In the genomic region with DNA sequence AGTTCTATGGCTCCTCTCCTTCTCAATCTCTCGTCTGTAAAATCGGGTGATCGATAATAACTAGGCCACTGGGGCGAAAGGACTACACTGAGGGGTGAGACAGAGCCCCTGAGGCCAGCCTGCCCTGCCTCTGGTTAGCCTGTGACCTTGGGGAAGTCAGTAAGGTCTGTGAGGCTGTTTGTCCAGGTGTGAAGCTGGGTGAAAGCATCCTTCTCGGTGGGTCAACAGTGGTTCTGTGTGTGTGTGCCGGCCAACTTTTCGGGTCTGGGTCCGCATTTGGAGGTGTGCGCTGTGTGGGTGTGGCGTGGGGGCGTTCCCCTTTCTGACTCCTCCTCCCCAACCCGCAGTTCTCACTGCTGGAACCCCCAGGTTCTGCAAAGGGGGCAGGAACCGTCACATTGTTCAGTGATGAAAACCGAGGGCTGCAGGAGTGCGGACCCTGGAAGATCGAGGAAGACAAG, we compare ENCODE assay signal across 9 cellular contexts. TPM values are rescaled to one million over a fixed set of nuclear protein-coding genes. Genes with fewer than 3 reads are reported as not detected.
DNase-seq lines count a peak whose midpoint lies in the region; ATAC-seq and TF ChIP-seq lines count a peak whose summit lies in the region.
"Had no signal": no experiment of that assay in that cellular context is flagged by ENCODE, and none has a peak within 500 bp of the region (broad histone marks: within the 10 kb centered on the region; RNA-seq: fewer than 3 reads in every experiment).

No MANE protein-coding gene starts in this region.

- H3K27me3 Mint-ChIP-seq in CD4-positive, alpha-beta T cell: no peaks in the 10 kb centered on the region

- peak overlapping the region; percentile 92 for H3K4me3 Mint-ChIP-seq in CD4-positive, alpha-beta T cell

- H3K4me3 ChIP-seq in OCI-LY3 (ENCODE audit: low read length) (peak overlapping the region; percentile 98), iPS-20b (ENCODE audit: low read length) (peak overlapping the region; percentile 63)

- TF ChIP-seq CTCF in CD4-positive, alpha-beta T cell (IDR thresholded peaks at IDR 0.05): no peak
- no peak for TF ChIP-seq CTCF in OCI-LY3 (IDR thresholded peaks at IDR 0.05; ENCODE audit: low read depth, low read length)

- H2AFZ ChIP-seq in OCI-LY3 (ENCODE audit: low read depth, low read length): peak overlapping the region; percentile 71; the same call in 1 of the 2 replicates

- no peaks in the 10 kb centered on the region for H3K9me3 Mint-ChIP-seq in CD4-positive, alpha-beta T cell
- H3K9me3 Mint-ChIP-seq in activated naive CD4-positive, alpha-beta T cell treated with anti-CD3 and anti-CD28 coated beads, Interleukin-2, amount 50 U/mL, for 72 hours: no peaks in the 10 kb centered on the region

- POLR2A ChIA-PET in CD4-positive, alpha-beta T cell (lab: Charles Lee): interaction anchor here (0.8 to 7.0 kb wide), 11 partner anchors 8 to 180 kb away, joined by 3 to 185 read pairs (median 5); a partner anchor contains a TSS

- peak overlapping the region; percentile 94 for H3K9ac ChIP-seq in OCI-LY3 (ENCODE audit: low read length)
- peak overlapping the region; percentile 74; the same call in 1 of the 2 replicates for H3K9ac ChIP-seq in iPS-20b (ENCODE audit: low read depth, low read length)

- intact Hi-C loops in CD4-positive, alpha-beta T cell (cut with DNase I, micrococcal nuclease): loop anchor here in 1 of 2 experiments (2.0 to 5.0 kb wide), 3 partner anchors 40 to 125 kb away; a partner anchor contains a TSS

- H3K79me2 ChIP-seq in OCI-LY3 (ENCODE audit: low read length): no peaks in the 10 kb centered on the region; the same call in 1 of the 2 replicates

- peak overlapping the region; percentile 100 for H3K27ac Mint-ChIP-seq in CD4-positive, alpha-beta T cell
- H3K27ac Mint-ChIP-seq in activated naive CD4-positive, alpha-beta T cell treated with anti-CD3 and anti-CD28 coated beads, Interleukin-2, amount 50 U/mL, for 72 hours: peak overlapping the region; percentile 87 to 94

- H3K4me1 Mint-ChIP-seq in CD4-positive, alpha-beta T cell (ENCODE audit: low read depth): peaks cover 81% of the 10 kb centered on the region

- H3K9me3 ChIP-seq in CD4-positive, alpha-beta T cell (ENCODE audit: control insufficient read depth, low read length): no peaks in the 10 kb centered on the region
- H3K9me3 ChIP-seq in OCI-LY3 (ENCODE audit: insufficient read depth, low read length) (no peaks in the 10 kb centered on the region), iPS-20b (ENCODE audit: insufficient read depth, low read depth, low read length) (no peaks in the 10 kb centered on the region)

- CTCF ChIA-PET in CD4-positive, alpha-beta T cell (lab: Charles Lee): interaction anchor here (1.0 to 4.0 kb wide), 6 partner anchors 8 to 126 kb away, joined by 3 to 27 read pairs (median 14); a partner anchor contains a TSS

- no peaks in the 10 kb centered on the region for H4K20me1 ChIP-seq in OCI-LY3 (ENCODE audit: insufficient read depth, low read length)

- peak overlapping the region; percentile 81 for H3K27ac ChIP-seq in CD4-positive, alpha-beta T cell (ENCODE audit: low read depth, low read length)
- H3K27ac ChIP-seq in OCI-LY3 (ENCODE audit: low read length): no peak overlapping the region
- H3K27ac ChIP-seq in iPS-20b (ENCODE audit: low read length): no peak overlapping the region

- ATAC-seq in CD4-positive, alpha-beta T cell (ENCODE audit: poor library complexity): no peak
- ATAC-seq in activated naive CD4-positive, alpha-beta T cell treated with anti-CD3 and anti-CD28 coated beads, Interleukin-2, amount 50 U/mL, for 72 hours: peak in 1 of 2 donors; percentile 20
- ATAC-seq in HG02970 (IDR thresholded peaks at IDR 0.05; ENCODE audit: low FRiP score, unreplicated experiment) (no peak), GM18858 (IDR thresholded peaks at IDR 0.05; ENCODE audit: unreplicated experiment) (no peak)

- H3K36me3 Mint-ChIP-seq in CD4-positive, alpha-beta T cell (ENCODE audit: low read depth): peaks cover 15% of the 10 kb centered on the region
- H3K36me3 Mint-ChIP-seq in activated naive CD4-positive, alpha-beta T cell treated with anti-CD3 and anti-CD28 coated beads, Interleukin-2, amount 50 U/mL, for 72 hours: no peaks in the 10 kb centered on the region

- H3K27me3 ChIP-seq in CD4-positive, alpha-beta T cell (ENCODE audit: control insufficient read depth, insufficient read depth, low read length): no peaks in the 10 kb centered on the region
- H3K27me3 ChIP-seq in OCI-LY3 (ENCODE audit: low read depth, low read length): no peaks in the 10 kb centered on the region
- peaks cover 25% of the 10 kb centered on the region; the same call in 1 of the 2 replicates for H3K27me3 ChIP-seq in iPS-20b (ENCODE audit: insufficient read depth, low read length)

- H3K4me1 ChIP-seq in OCI-LY3 (ENCODE audit: low read length) (peaks cover 29% of the 10 kb centered on the region), iPS-20b (ENCODE audit: insufficient read depth, low read length) (peaks cover 14% of the 10 kb centered on the region)

- DNase-seq in CD4-positive, alpha-beta T cell: peak; percentile 48 to 72 (median 58)
- peak in 1 of 2 donors; percentile 75 for DNase-seq in activated naive CD4-positive, alpha-beta T cell treated with anti-CD3 and anti-CD28 coated beads, Interleukin-2, amount 50 U/mL, for 72 hours (ENCODE audit: low spot score in 2 of 2)
- peak; percentile 61 to 65 for DNase-seq in stimulated activated CD4-positive, alpha-beta T cell treated with anti-CD3 and anti-CD28 coated beads, Interleukin-4, amount 100 ng/mL, for 4 hours
- no peak for DNase-seq in NCI-H82 treated with DMSO at 0.1 percent for 48 hours (lab: John Stamatoyannopoulos, UW; ENCODE audit: unreplicated experiment)

- H3K36me3 ChIP-seq in OCI-LY3 (replicated peaks; ENCODE audit: low read depth, low read length) (no peaks in the 10 kb centered on the region), iPS-20b (ENCODE audit: insufficient read depth, low read depth, low read length) (no peaks in the 10 kb centered on the region)

- H3K4me2 ChIP-seq in OCI-LY3 (ENCODE audit: low read length): peak overlapping the region; percentile 100

RNA-seq across cellular contexts. Expression of a gene that starts 5.0 kb away (rescaled TPM):
- 100 to 1,000 TPM; 208 to 217 TPM for total RNA-seq in CD4-positive, alpha-beta T cell
- total RNA-seq in activated naive CD4-positive, alpha-beta T cell treated with anti-CD3 and anti-CD28 coated beads, Interleukin-2, amount 50 U/mL, for 72 hours: 100 to 1,000 TPM in 1 of 2 donors, 10 to 100 TPM in 1; 83.5 to 136 TPM

RNA-seq across cellular contexts. Expression of a gene that starts 7.0 kb away (rescaled TPM):
- 1 to 10 TPM; 1.6 to 2.0 TPM for total RNA-seq in CD4-positive, alpha-beta T cell
- total RNA-seq in activated naive CD4-positive, alpha-beta T cell treated with anti-CD3 and anti-CD28 coated beads, Interleukin-2, amount 50 U/mL, for 72 hours: under 1 TPM; 0.05 to 0.54 TPM
- total RNA-seq: pulmonary artery endothelial cell had no signal
